31 cellular contexts compared by ENCODE assay signal in genomic region chr3:136903899-136904298, GRCh38.
"Had no signal": no experiment of that assay in that cellular context is flagged by ENCODE, and none has a peak within 500 bp of the region (broad histone marks: within the 10 kb centered on the region; RNA-seq: fewer than 3 reads in every experiment).

No MANE protein-coding gene starts in this region.

- FAIRE-seq: colon had no signal

- H3K4me3 ChIP-seq: adrenal gland, body of pancreas, esophagus muscularis mucosa, gastrocnemius medialis, heart left ventricle had no signal

- H3K36me3 ChIP-seq: adrenal gland, esophagus muscularis mucosa, gastrocnemius medialis, WERI-Rb-1 had no signal

- H3K4me3 Mint-ChIP-seq: activated B cell treated with CpG ODN at 0.5 μM for 24 hours; activated CD8-positive, alpha-beta T cell treated with anti-CD3 and anti-CD28 coated beads for 36 hours; activated naive CD4-positive, alpha-beta T cell treated with anti-CD3 and anti-CD28 coated beads, Interleukin-2, amount 10 ng/mL, durations not matched to agents 7 days and 5 days; activated naive CD8-positive, alpha-beta T cell treated with anti-CD3 and anti-CD28 coated beads for 36 hours; activated naive CD8-positive, alpha-beta T cell treated with anti-CD3 and anti-CD28 coated beads, Interleukin-2, amount 50 U/mL, for 24 hours had no signal

- H3K27me3 Mint-ChIP-seq: activated B cell treated with CpG ODN at 0.5 μM for 24 hours; activated CD8-positive, alpha-beta T cell treated with anti-CD3 and anti-CD28 coated beads for 36 hours; activated naive CD4-positive, alpha-beta T cell treated with anti-CD3 and anti-CD28 coated beads, Interleukin-2, amount 10 ng/mL, durations not matched to agents 7 days and 5 days; activated naive CD8-positive, alpha-beta T cell treated with anti-CD3 and anti-CD28 coated beads for 36 hours; activated naive CD8-positive, alpha-beta T cell treated with anti-CD3 and anti-CD28 coated beads, Interleukin-2, amount 50 U/mL, for 24 hours; effector memory CD8-positive, alpha-beta T cell had no signal

- H3K27me3 ChIP-seq: adrenal gland, body of pancreas, esophagus muscularis mucosa, foreskin keratinocyte, gastrocnemius medialis, heart left ventricle had no signal

- H3K9me3 ChIP-seq: gastrocnemius medialis had no signal

- H3K27ac ChIP-seq: adrenal gland, body of pancreas, esophagus muscularis mucosa, foreskin keratinocyte, gastrocnemius medialis, heart left ventricle, WERI-Rb-1 had no signal

- DNase-seq: activated B cell treated with CpG ODN at 0.5 μM for 24 hours; activated CD4-positive, alpha-beta T cell treated with anti-CD3 and anti-CD28 coated beads for 48 hours; activated CD4-positive, alpha-beta T cell treated with anti-CD3 and anti-CD28 coated beads, Interleukin-2, amount 50 U/mL, for 1 hour; activated CD4-positive, alpha-beta T cell treated with anti-CD3 and anti-CD28 coated beads, Interleukin-2, amount 50 U/mL, for 48 hours; activated CD8-positive, alpha-beta memory T cell treated with anti-CD3 and anti-CD28 coated beads for 24 hours; activated CD8-positive, alpha-beta T cell treated with anti-CD3 and anti-CD28 coated beads for 36 hours; activated gamma-delta T cell; activated naive CD4-positive, alpha-beta T cell; activated naive CD4-positive, alpha-beta T cell treated with anti-CD3 and anti-CD28 coated beads, Interleukin-2, amount 10 ng/mL, durations not matched to agents 7 days and 5 days; activated naive CD8-positive, alpha-beta T cell treated with anti-CD3 and anti-CD28 coated beads for 36 hours; activated naive CD8-positive, alpha-beta T cell treated with anti-CD3 and anti-CD28 coated beads, Interleukin-2, amount 50 U/mL, for 24 hours; activated T-cell treated with anti-CD3 and anti-CD28 coated beads, Interleukin-2, amount 50 U/mL, for 48 hours; adrenal gland; amygdala; aorta; body of pancreas; caudate nucleus; cortex of kidney; dermis blood vessel endothelial cell; effector CD4-positive, alpha-beta T cell; effector memory CD8-positive, alpha-beta T cell; erythroblast; foreskin keratinocyte; gastrocnemius medialis; glutamatergic neuron; heart left ventricle; T1000; WERI-Rb-1 had no signal

- H3K27ac Mint-ChIP-seq: activated B cell treated with CpG ODN at 0.5 μM for 24 hours; activated CD8-positive, alpha-beta T cell treated with anti-CD3 and anti-CD28 coated beads for 36 hours; activated naive CD4-positive, alpha-beta T cell treated with anti-CD3 and anti-CD28 coated beads, Interleukin-2, amount 10 ng/mL, durations not matched to agents 7 days and 5 days; activated naive CD8-positive, alpha-beta T cell treated with anti-CD3 and anti-CD28 coated beads for 36 hours; activated naive CD8-positive, alpha-beta T cell treated with anti-CD3 and anti-CD28 coated beads, Interleukin-2, amount 50 U/mL, for 24 hours had no signal

- ATAC-seq: activated CD4-positive, CD25-positive, alpha-beta regulatory T cell treated with anti-CD3 and anti-CD28 coated beads, Interleukin-2, amount 50 U/mL, for 24 hours; activated CD8-positive, alpha-beta T cell treated with anti-CD3 and anti-CD28 coated beads for 36 hours; activated naive CD8-positive, alpha-beta T cell treated with anti-CD3 and anti-CD28 coated beads, Interleukin-2, amount 50 U/mL, for 24 hours; body of pancreas; effector memory CD8-positive, alpha-beta T cell; foreskin keratinocyte; gastrocnemius medialis; heart left ventricle had no signal
